8 cellular contexts compared by ENCODE assay signal in the genomic region with DNA sequence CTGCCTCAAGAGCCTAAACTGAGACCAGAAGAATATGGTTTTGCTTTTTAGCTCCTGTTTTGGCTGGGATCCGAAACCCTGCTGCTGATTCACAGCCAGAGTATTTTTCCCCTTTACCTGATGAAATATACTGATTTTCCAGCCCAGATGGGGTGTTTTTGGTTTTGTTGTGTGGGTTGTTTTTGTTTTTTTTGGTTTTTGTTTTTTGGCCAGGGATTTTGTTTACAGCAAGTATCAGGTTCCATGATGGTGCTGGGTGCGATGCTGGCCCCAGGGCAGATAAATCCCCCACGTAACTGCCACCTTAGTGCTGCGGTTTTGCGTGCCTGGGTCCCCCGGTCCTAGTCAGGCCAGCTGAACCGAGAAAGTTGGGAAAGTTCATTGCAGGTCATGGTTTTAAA.
DNase-seq lines count a peak whose midpoint lies in the region; ATAC-seq and TF ChIP-seq lines count a peak whose summit lies in the region.

No MANE protein-coding gene starts in this region.

- peaks cover 0 to 3% (median 0%) of the 10 kb centered on the region in 9 donors for H3K36me3 ChIP-seq in heart left ventricle
- H3K36me3 ChIP-seq in aorta (ENCODE audit: control insufficient read depth in 1 of 2, insufficient read depth in 2 of 2, low read length in 1 of 2), result no peaks in the 10 kb centered on the region

- H3K27ac ChIP-seq in heart left ventricle (peak overlapping the region; percentile 87 to 100 (median 98)), dorsolateral prefrontal cortex (peak overlapping the region; percentile 97 to 100 (median 100)), aorta (ENCODE audit: low read depth in 1 of 2, low read length in 2 of 2) (peak overlapping the region; percentile 98 to 99)

- peak in 1 of 4 donors; percentile 0 for ATAC-seq in heart left ventricle
- ATAC-seq in aorta (ENCODE audit: low FRiP score), result no peak

- peaks cover 92% of the 10 kb centered on the region for H3K4me1 Mint-ChIP-seq in nephron

- no peaks in the 10 kb centered on the region for H3K9me3 ChIP-seq in heart left ventricle
- H3K9me3 ChIP-seq in aorta (ENCODE audit: control insufficient read depth, low read length), result no peaks in the 10 kb centered on the region

- no peaks in the 10 kb centered on the region for H3K36me3 Mint-ChIP-seq in nephron (ENCODE audit: low read depth)

- H3K4me1 ChIP-seq in heart left ventricle, result peaks cover 55 to 98% (median 91%) of the 10 kb centered on the region in 12 donors
- H3K4me1 ChIP-seq in aorta (ENCODE audit: control insufficient read depth in 1 of 2, insufficient read depth in 2 of 2, low read length in 2 of 2), result peaks cover 21 to 29% of the 10 kb centered on the region in 2 donors

- TF ChIP-seq CTCF in heart left ventricle (IDR thresholded peaks at IDR 0.05) (no peak), dorsolateral prefrontal cortex (IDR thresholded peaks at IDR 0.05 in 54 of 56, conservative IDR thresholded peaks at IDR 0.05 in 2 of 56; ENCODE audit: low read depth in 1 of 56, partially characterized antibody in 56 of 56) (no peak), nephron (IDR thresholded peaks at IDR 0.05; ENCODE audit: unreplicated experiment in 3 of 3) (no peak)

- no peaks in the 10 kb centered on the region for H3K27me3 ChIP-seq in heart left ventricle
- H3K27me3 ChIP-seq in dorsolateral prefrontal cortex, result no peaks in the 10 kb centered on the region
- no peaks in the 10 kb centered on the region for H3K27me3 ChIP-seq in aorta (ENCODE audit: control insufficient read depth in 1 of 2, insufficient read depth in 2 of 2, low read length in 1 of 2)

- H3K27ac Mint-ChIP-seq in nephron, result peak overlapping the region; percentile 54 to 86 (median 70)

- 0 to 20% (median 7%) methylated on average over 7 of the region's 7 CpGs for WGBS in heart left ventricle, 4 donors
- WGBS in aorta, 2 donors, result 9 to 13% methylated on average over 7 of the region's 7 CpGs

- peak overlapping the region in 1 of 3 experiments; percentile 22 for H3K4me3 Mint-ChIP-seq in nephron

- DNase-seq in heart left ventricle, result no peak
- DNase-seq in cardiac septum (ENCODE audit: low spot score), result no peak
- DNase-seq in dorsolateral prefrontal cortex, result peak in 1 of 10 donors; percentile 66
- DNase-seq in aorta, result peak in 1 of 2 donors; percentile 70
- DNase-seq in activated CD8-positive, alpha-beta memory T cell treated with anti-CD3 and anti-CD28 coated beads for 24 hours, result no peak
- DNase-seq in stimulated activated naive CD4-positive, alpha-beta T cell treated with Interleukin-2 at 50 U/mL for 16 hours (lab: John Stamatoyannopoulos, UW), result no peak
- no peak for DNase-seq in NCI-H146 treated with DMSO at 0.1 percent for 48 hours (lab: John Stamatoyannopoulos, UW; ENCODE audit: unreplicated experiment)

- TF ChIP-seq POLR2A in heart left ventricle (IDR thresholded peaks at IDR 0.05), result no peak

- H3K4me3 ChIP-seq in heart left ventricle (peak overlapping the region in 8 of 12 donors; percentile 17 to 40 (median 29)), dorsolateral prefrontal cortex (peak overlapping the region in 43 of 59 donors; percentile 0 to 53 (median 28)), aorta (ENCODE audit: low read length in 2 of 2) (no peak overlapping the region)

- intact Hi-C loops in heart left ventricle (cut with DNase I) (loop anchor here in 8 of 10 donors (1.0 to 5.0 kb wide), 8 partner anchors 16 to 101 kb away; no protein-coding TSS in a partner anchor), cardiac septum (cut with DNase I) (loop anchor here (2.0 to 5.0 kb wide), 2 partner anchors 30 to 86 kb away; no protein-coding TSS in a partner anchor), dorsolateral prefrontal cortex (cut with DNase I) (loop anchor here (1.0 to 2.0 kb wide), 2 partner anchors 16 kb away; no protein-coding TSS in a partner anchor), aorta (cut with DNase I) (loop anchor here (5.0 kb wide), 1 partner anchor 81 kb away; no protein-coding TSS in a partner anchor)

- peaks cover 65% of the 10 kb centered on the region for H3K27me3 Mint-ChIP-seq in nephron (ENCODE audit: low read depth)

- no peaks in the 10 kb centered on the region for H3K9me3 Mint-ChIP-seq in nephron

Comparison
In these comparisons a context has a peak if more than half of its experiments do, and no peak if none do; other contexts are left out.
1. H3K4me3 ChIP-seq: peak in heart left ventricle (8 of 12) and dorsolateral prefrontal cortex (43 of 59); none in aorta (0 of 2).
2. Peak in every context shown above with its lines, with median percentiles within 50 percentile points of each other: H3K27ac ChIP-seq.